ENCODE assay signal across 8 cellular contexts in genomic region chr19:14689598-14690503, GRCh38. TPM values are rescaled to one million over a fixed set of nuclear protein-coding genes. Genes with fewer than 3 reads are reported as not detected.
DNase-seq lines count a peak whose midpoint lies in the region; ATAC-seq and TF ChIP-seq lines count a peak whose summit lies in the region.

ZNF333 (plus strand) TSS chr19:14690048; CDS start chr19:14693492, 3,444 bp downstream.

- no peak for TF ChIP-seq CTCF in AG04450 (IDR thresholded peaks at IDR 0.05; ENCODE audit: low read depth, low read length)
- no peak for TF ChIP-seq CTCF in WTC11 (IDR thresholded peaks at IDR 0.05)
- no peak for TF ChIP-seq CTCF in cardiac fibroblast (IDR thresholded peaks at IDR 0.05; ENCODE audit: low read depth, low read length)

- CTCF ChIA-PET in AG04450 (lab: Charles Lee) = interaction anchor here (0.8 to 10.4 kb wide), 3 partner anchors 16 to 134 kb away, joined by 3 to 237 read pairs (median 4); partner anchors contain the start of genes ADGRE3 and NDUFB7
- CTCF ChIA-PET in WTC11 (lab: Charles Lee) = interaction anchor here (0.5 to 9.4 kb wide), 14 partner anchors 69 to 1861 kb away, joined by 3 to 224 read pairs (median 4); partner anchors contain the start of genes ASF1B and NDUFB7

- H3K27me3 ChIP-seq in AG04450 (ENCODE audit: control insufficient read depth, insufficient read depth, low read length) = no peaks in the 10 kb centered on the region

- ATAC-seq in GM18907 (IDR thresholded peaks at IDR 0.05; ENCODE audit: unreplicated experiment) = peak; percentile 85
- peak; percentile 89 for ATAC-seq in HG03139 (IDR thresholded peaks at IDR 0.05; ENCODE audit: unreplicated experiment)
- peak; percentile 92 for ATAC-seq in WTC11

- H3K27ac ChIP-seq in AG04450 (ENCODE audit: low read depth, low read length) = peak within 1 kb of the TSS; percentile 98

- H3K4me3 ChIP-seq in AG04450 (ENCODE audit: low read depth, low read length) (peak within 1 kb of the TSS; percentile 91), cardiac fibroblast (replicated peaks in 1 of 2; ENCODE audit: low read depth in 2 of 2, low read length in 2 of 2) (peak within 1 kb of the TSS; percentile 82 to 86)

- H3K9me3 ChIP-seq in AG04450 (ENCODE audit: control insufficient read depth, insufficient read depth, low read length) = no peaks in the 10 kb centered on the region; the same call in 1 of the 2 replicates

- H3K4me1 Mint-ChIP-seq in WTC11 (peaks cover 11% of the 10 kb centered on the region), immature natural killer cell (peaks cover 20 to 30% of the 10 kb centered on the region in 2 donors)

- POLR2A ChIA-PET in AG04450 (lab: Yijun Ruan, JAX) = interaction anchor here (0.6 to 1.4 kb wide), 5 partner anchors 17 to 118 kb away, joined by 3 to 5 read pairs (median 3); partner anchors contain the start of gene NDUFB7
- POLR2A ChIA-PET in WTC11 (lab: Charles Lee) = interaction anchor here (0.5 to 1.1 kb wide), 4 partner anchors 54 to 194 kb away, joined by 3 read pairs; partner anchors contain the start of gene NDUFB7

- H3K9me3 Mint-ChIP-seq in WTC11 (0 out of 2 replicates have a peak, but pooled peaks cover 4% of the 10 kb centered on the region), immature natural killer cell (no peaks in the 10 kb centered on the region)

- DNase-seq in AG04450 (ENCODE audit: low read depth, low spot score) (peak; percentile 77), NCI-H2227 (lab: John Stamatoyannopoulos, UW; ENCODE audit: unreplicated experiment) (peak; percentile 90), WTC11 (ENCODE audit: low spot score) (peak; percentile 100), cardiac fibroblast (ENCODE audit: low read depth in 2 of 2) (peak; percentile 94), immature natural killer cell (peak; percentile 95 to 98 (median 97)), smooth muscle cell of the brain vasculature (ENCODE audit: low read depth, low spot score) (peak; percentile 60)

- peaks cover 3% of the 10 kb centered on the region; the same call in 1 of the 2 replicates for H3K36me3 Mint-ChIP-seq in WTC11
- H3K36me3 Mint-ChIP-seq in immature natural killer cell = peaks cover 0 to 2% (median 0%) of the 10 kb centered on the region in 3 donors

- peaks cover 4% of the 10 kb centered on the region; the same call in 1 of the 2 replicates for H3K27me3 Mint-ChIP-seq in WTC11 (ENCODE audit: low read depth)
- peaks cover 6 to 10% (median 7%) of the 10 kb centered on the region in 3 donors for H3K27me3 Mint-ChIP-seq in immature natural killer cell (ENCODE audit: low read depth in 3 of 3)

- H3K4me3 Mint-ChIP-seq in WTC11 (peak within 1 kb of the TSS; percentile 84), immature natural killer cell (peak within 1 kb of the TSS; percentile 92 to 97 (median 95))

- H3K27ac Mint-ChIP-seq in WTC11 = peak within 1 kb of the TSS; percentile 98
- H3K27ac Mint-ChIP-seq in immature natural killer cell = peak within 1 kb of the TSS; percentile 93 to 100 (median 99)

TF ChIP-seq in WTC11, 78 proteins besides CTCF, POLR2A, EP300 and RAD21:
- TF ChIP-seq NR2C2 (CRISPR knock-in tag; IDR thresholded peaks at IDR 0.05) (no peak), ZNF416 (CRISPR knock-in tag; IDR thresholded peaks at IDR 0.05) (no peak), ZNF317 (CRISPR knock-in tag; IDR thresholded peaks at IDR 0.05; ENCODE audit: borderline replicate concordance, low read depth) (no peak), CREM (CRISPR knock-in tag; IDR thresholded peaks at IDR 0.05) (peak; percentile 28; the same call in 1 of the 2 replicates), ATF2 (CRISPR knock-in tag; IDR thresholded peaks at IDR 0.05; ENCODE audit: borderline replicate concordance, low read depth) (no peak), ZNF512 (CRISPR knock-in tag; IDR thresholded peaks at IDR 0.05; ENCODE audit: borderline replicate concordance) (no peak), GABPB1 (CRISPR knock-in tag; IDR thresholded peaks at IDR 0.05) (peak; percentile 42; the same call in 1 of the 2 replicates), SP1 (CRISPR knock-in tag; conservative IDR thresholded peaks at IDR 0.05) (peak; percentile 78), NFE2L1 (CRISPR knock-in tag; IDR thresholded peaks at IDR 0.05) (no peak), FOXK1 (CRISPR knock-in tag; IDR thresholded peaks at IDR 0.05) (peak; percentile 78; the same call in 1 of the 2 replicates), ERG (CRISPR knock-in tag; IDR thresholded peaks at IDR 0.05) (no peak), MLX (CRISPR knock-in tag; IDR thresholded peaks at IDR 0.05) (no peak)

RNA-seq across cellular contexts. Expression of gene ZNF333, which starts in this region (rescaled TPM):
- polyA plus RNA-seq in AG04450 (2011; rRNA removed) (10.7 and 11.8 TPM in 2 replicates), immature natural killer cell (10 to 100 TPM; 10.8 to 15.1 (median 14.6) TPM)
- 17.2 and 22.3 TPM in 2 replicates for polyA minus RNA-seq in AG04450 (2011; rRNA and poly(A)+ RNA removed)
- total RNA-seq in WTC11 (2021) = 13.5 to 16.2 TPM (median 14.8 TPM) in 3 replicates

Comparison
In these comparisons a context has a peak if more than half of its experiments do, and no peak if none do; other contexts are left out.
1. Peak in every context shown above with its lines: DNase-seq, ATAC-seq, H3K4me3 ChIP-seq and H3K27ac ChIP-seq.